In the genomic region with DNA sequence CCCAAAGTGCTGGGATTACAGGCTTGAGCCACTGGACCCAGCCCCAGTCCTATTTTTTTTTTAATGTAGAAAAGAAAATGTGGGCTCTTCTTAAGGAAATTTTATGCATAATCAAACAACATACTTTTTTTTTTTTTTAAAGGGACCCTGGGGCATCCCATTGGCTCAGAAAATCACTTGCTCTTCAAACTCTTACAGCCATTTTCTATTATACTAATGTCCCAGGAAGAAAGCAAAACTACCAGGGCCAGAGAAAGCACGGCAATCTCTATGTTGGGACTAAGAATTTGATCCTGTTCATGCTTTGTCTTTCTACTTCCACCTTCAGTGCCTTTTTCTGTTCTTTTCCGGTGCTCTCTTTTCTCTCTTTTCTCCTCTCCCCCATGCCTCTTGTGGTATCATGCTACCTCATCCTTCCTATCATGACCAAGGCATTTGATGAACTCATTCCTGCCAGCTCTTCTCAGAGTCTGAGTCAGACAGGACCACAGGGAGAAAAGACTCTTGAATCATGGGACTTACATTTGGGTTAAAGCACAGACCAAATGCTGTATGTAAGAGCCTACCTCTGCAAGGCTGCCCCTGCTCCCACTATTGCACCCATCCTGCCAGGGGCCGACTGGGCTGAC, we compare ENCODE assay signal across 9 cellular contexts.
DNase-seq lines count a peak whose midpoint lies in the region; ATAC-seq and TF ChIP-seq lines count a peak whose summit lies in the region.
"Had no signal": no experiment of that assay in that cellular context is flagged by ENCODE, and none has a peak within 500 bp of the region (broad histone marks: within the 10 kb centered on the region; RNA-seq: fewer than 3 reads in every experiment).

No MANE protein-coding gene starts in this region.

- peak overlapping the region; percentile 27 for H3K4me2 ChIP-seq in SK-N-SH

- CTCF ChIA-PET in SK-N-SH (lab: Yijun Ruan, JAX): interaction anchor here (1.6 kb wide), 1 partner anchor 303 kb away, joined by 4 read pairs; no protein-coding TSS in a partner anchor

- H3K4me3 ChIP-seq in SK-N-SH (ENCODE audit: low read depth in 2 of 2, low read length in 1 of 2): no peak overlapping the region
- H3K4me3 ChIP-seq in fibroblast of pulmonary artery (replicated peaks; ENCODE audit: low read depth, low read length): no peak overlapping the region

- TF ChIP-seq CTCF in SK-N-SH (IDR thresholded peaks at IDR 0.05) (no peak), fibroblast of pulmonary artery (IDR thresholded peaks at IDR 0.05; ENCODE audit: low read length, missing control alignments) (no peak)

- H3K27me3 ChIP-seq in SK-N-SH (ENCODE audit: insufficient read depth): no peaks in the 10 kb centered on the region

- H3K9me3 Mint-ChIP-seq in activated naive CD4-positive, alpha-beta T cell treated with anti-CD3 and anti-CD28 coated beads, Interleukin-2, amount 50 U/mL, for 72 hours: peaks cover 13 to 17% of the 10 kb centered on the region in 2 donors

- peak in 1 of 2 experiments; percentile 68; a peak in 1 of 4 replicates for TF ChIP-seq EP300 in SK-N-SH (IDR thresholded peaks at IDR 0.05; ENCODE audit: borderline replicate concordance in 1 of 2, low read depth in 1 of 2, low read length in 1 of 2)

- H3K27ac ChIP-seq in SK-N-SH (ENCODE audit: low read depth in 2 of 2, low read length in 1 of 2): peak overlapping the region in 1 of 2 experiments; percentile 90; a peak in 2 of 4 replicates
- no peak overlapping the region for H3K27ac ChIP-seq in caudate nucleus (ENCODE audit: low read depth, low read length)

- peak overlapping the region; percentile 54; the same call in 1 of the 2 replicates for H3K9ac ChIP-seq in SK-N-SH

- H3K36me3 Mint-ChIP-seq in activated naive CD4-positive, alpha-beta T cell treated with anti-CD3 and anti-CD28 coated beads, Interleukin-2, amount 50 U/mL, for 72 hours: peaks cover 14 to 21% of the 10 kb centered on the region in 2 donors

- TF ChIP-seq RAD21 in SK-N-SH (IDR thresholded peaks at IDR 0.05; ENCODE audit: low read length): no peak

- H3F3A ChIP-seq in SK-N-SH (replicated peaks; ENCODE audit: insufficient read depth): peaks cover 13% of the 10 kb centered on the region

- ATAC-seq in activated naive CD4-positive, alpha-beta T cell treated with anti-CD3 and anti-CD28 coated beads, Interleukin-2, amount 50 U/mL, for 72 hours: peak; percentile 90 to 98

- WGBS in SK-N-SH (ENCODE audit: low lambda C conversion rate): 17% methylated on average over 3 of the region's 3 CpGs

- no peaks in the 10 kb centered on the region for H3K9me2 ChIP-seq in SK-N-SH

- DNase-seq in activated naive CD4-positive, alpha-beta T cell treated with anti-CD3 and anti-CD28 coated beads, Interleukin-2, amount 50 U/mL, for 72 hours (ENCODE audit: low spot score in 2 of 2): peak in 1 of 2 donors; percentile 11
- no peak for DNase-seq in activated naive CD4-positive, alpha-beta T cell treated with Interleukin-2 at 50 U/mL for 16 hours
- DNase-seq in SK-N-SH (no peak), fibroblast of pulmonary artery (ENCODE audit: low read depth) (peak; percentile 78), stromal cell of bone marrow (ENCODE audit: low read depth) (peak; percentile 97), NCI-H748 treated with DMSO at 0.1 percent for 48 hours (lab: John Stamatoyannopoulos, UW) (no peak), caudate nucleus (lab: John Stamatoyannopoulos, UW) (no peak)
- no peak for DNase-seq in activated CD8-positive, alpha-beta memory T cell treated with anti-CD3 and anti-CD28 coated beads, Interleukin-2, amount 50 U/mL, for 4 hours
- DNase-seq: activated effector memory CD4-positive, alpha-beta T cell treated with anti-CD3 and anti-CD28 coated beads, Interleukin-2, amount 50 U/mL, for 16 hours had no signal

- peak overlapping the region; percentile 84 for H2AFZ ChIP-seq in SK-N-SH (ENCODE audit: low read depth)

- no peaks in the 10 kb centered on the region for H3K36me3 ChIP-seq in SK-N-SH (replicated peaks in 1 of 2; ENCODE audit: control insufficient read depth in 1 of 2, insufficient read depth in 2 of 2, low read length in 1 of 2)

- POLR2A ChIA-PET in SK-N-SH (lab: Yijun Ruan, JAX): no interaction called here

- H4K20me1 ChIP-seq in SK-N-SH (ENCODE audit: insufficient read depth): no peaks in the 10 kb centered on the region

- peaks cover 11% of the 10 kb centered on the region; the same call in 1 of the 2 replicates for H3K9me3 ChIP-seq in SK-N-SH

- H3K79me2 ChIP-seq in SK-N-SH (ENCODE audit: insufficient read depth): no peaks in the 10 kb centered on the region

- no peaks in the 10 kb centered on the region for H3K4me1 ChIP-seq in SK-N-SH (ENCODE audit: control insufficient read depth in 1 of 2, insufficient read depth in 2 of 2, low read depth in 1 of 2, low read length in 1 of 2)

- peak overlapping the region; percentile 9 to 67 for H3K27ac Mint-ChIP-seq in activated naive CD4-positive, alpha-beta T cell treated with anti-CD3 and anti-CD28 coated beads, Interleukin-2, amount 50 U/mL, for 72 hours

TF ChIP-seq in SK-N-SH, 30 proteins besides CTCF, POLR2A, EP300 and RAD21 (continues in another document):
- TF ChIP-seq FOSL2 (IDR thresholded peaks at IDR 0.05; ENCODE audit: borderline replicate concordance, low read depth) (peak; percentile 96), MEF2A (IDR thresholded peaks at IDR 0.05; ENCODE audit: borderline replicate concordance, low read depth) (no peak), CHD2 (IDR thresholded peaks at IDR 0.05; ENCODE audit: low read length, partially characterized antibody) (no peak), TAF1 (IDR thresholded peaks at IDR 0.05; ENCODE audit: borderline replicate concordance, low read depth, low read length) (0 out of 2 replicates have a peak, but pooled peaks have one; percentile 17), JUND (IDR thresholded peaks at IDR 0.05) (peak; percentile 88), FOXJ3 (CRISPR knock-in tag; IDR thresholded peaks at IDR 0.05) (no peak), REST (IDR thresholded peaks at IDR 0.05; ENCODE audit: low read depth, low read length) (peak; percentile 52; the same call in 1 of the 2 replicates), MXI1 (IDR thresholded peaks at IDR 0.05; ENCODE audit: low read depth, low read length) (no peak), TCF12 (IDR thresholded peaks at IDR 0.05) (peak; percentile 63; the same call in 1 of the 2 replicates), ELF1 (IDR thresholded peaks at IDR 0.05) (no peak), YY1 (IDR thresholded peaks at IDR 0.05; ENCODE audit: low read depth) (peak; percentile 35; the same call in 1 of the 2 replicates), SIN3A (IDR thresholded peaks at IDR 0.05; ENCODE audit: borderline replicate concordance, low read depth, low read length) (no peak), RFX5 (IDR thresholded peaks at IDR 0.05; ENCODE audit: low read length) (no peak), RXRA (IDR thresholded peaks at IDR 0.05; ENCODE audit: borderline replicate concordance, low read depth) (no peak), EZH2phosphoT487 (IDR thresholded peaks at IDR 0.05; ENCODE audit: borderline replicate concordance, low read depth) (no peak), POLR2AphosphoS5 (IDR thresholded peaks at IDR 0.05; ENCODE audit: low read depth, low read length) (peak; percentile 57; the same call in 1 of the 2 replicates), NRF1 (IDR thresholded peaks at IDR 0.05; ENCODE audit: low read depth, low read length) (no peak)
- TF ChIP-seq, protein P1, sequence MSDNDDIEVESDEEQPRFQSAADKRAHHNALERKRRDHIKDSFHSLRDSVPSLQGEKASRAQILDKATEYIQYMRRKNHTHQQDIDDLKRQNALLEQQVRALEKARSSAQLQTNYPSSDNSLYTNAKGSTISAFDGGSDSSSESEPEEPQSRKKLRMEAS (IDR thresholded peaks at IDR 0.05; ENCODE audit: low read depth): peak; percentile 58; the same call in 1 of the 2 replicates
- TF ChIP-seq, protein P2, sequence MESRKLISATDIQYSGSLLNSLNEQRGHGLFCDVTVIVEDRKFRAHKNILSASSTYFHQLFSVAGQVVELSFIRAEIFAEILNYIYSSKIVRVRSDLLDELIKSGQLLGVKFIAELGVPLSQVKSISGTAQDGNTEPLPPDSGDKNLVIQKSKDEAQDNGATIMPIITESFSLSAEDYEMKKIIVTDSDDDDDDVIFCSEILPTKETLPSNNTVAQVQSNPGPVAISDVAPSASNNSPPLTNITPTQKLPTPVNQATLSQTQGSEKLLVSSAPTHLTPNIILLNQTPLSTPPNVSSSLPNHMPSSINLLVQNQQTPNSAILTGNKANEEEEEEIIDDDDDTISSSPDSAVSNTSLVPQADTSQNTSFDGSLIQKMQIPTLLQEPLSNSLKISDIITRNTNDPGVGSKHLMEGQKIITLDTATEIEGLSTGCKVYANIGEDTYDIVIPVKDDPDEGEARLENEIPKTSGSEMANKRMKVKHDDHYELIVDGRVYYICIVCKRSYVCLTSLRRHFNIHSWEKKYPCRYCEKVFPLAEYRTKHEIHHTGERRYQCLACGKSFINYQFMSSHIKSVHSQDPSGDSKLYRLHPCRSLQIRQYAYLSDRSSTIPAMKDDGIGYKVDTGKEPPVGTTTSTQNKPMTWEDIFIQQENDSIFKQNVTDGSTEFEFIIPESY (IDR thresholded peaks at IDR 0.05; ENCODE audit: borderline replicate concordance, low read depth): no peak

Comparison
In these comparisons a context has a peak if more than half of its experiments do, and no peak if none do; other contexts are left out.
1. DNase-seq: peak in fibroblast of pulmonary artery (single experiment) and stromal cell of bone marrow (single experiment); none in activated naive CD4-positive, alpha-beta T cell treated with Interleukin-2 at 50 U/mL for 16 hours (single experiment), SK-N-SH (single experiment), NCI-H748 treated with DMSO at 0.1 percent for 48 hours (single experiment), activated CD8-positive, alpha-beta memory T cell treated with anti-CD3 and anti-CD28 coated beads, Interleukin-2, amount 50 U/mL, for 4 hours (single experiment) and caudate nucleus (0 of 61).